ENCODE assay signal across 10 cellular contexts in the genomic region with DNA sequence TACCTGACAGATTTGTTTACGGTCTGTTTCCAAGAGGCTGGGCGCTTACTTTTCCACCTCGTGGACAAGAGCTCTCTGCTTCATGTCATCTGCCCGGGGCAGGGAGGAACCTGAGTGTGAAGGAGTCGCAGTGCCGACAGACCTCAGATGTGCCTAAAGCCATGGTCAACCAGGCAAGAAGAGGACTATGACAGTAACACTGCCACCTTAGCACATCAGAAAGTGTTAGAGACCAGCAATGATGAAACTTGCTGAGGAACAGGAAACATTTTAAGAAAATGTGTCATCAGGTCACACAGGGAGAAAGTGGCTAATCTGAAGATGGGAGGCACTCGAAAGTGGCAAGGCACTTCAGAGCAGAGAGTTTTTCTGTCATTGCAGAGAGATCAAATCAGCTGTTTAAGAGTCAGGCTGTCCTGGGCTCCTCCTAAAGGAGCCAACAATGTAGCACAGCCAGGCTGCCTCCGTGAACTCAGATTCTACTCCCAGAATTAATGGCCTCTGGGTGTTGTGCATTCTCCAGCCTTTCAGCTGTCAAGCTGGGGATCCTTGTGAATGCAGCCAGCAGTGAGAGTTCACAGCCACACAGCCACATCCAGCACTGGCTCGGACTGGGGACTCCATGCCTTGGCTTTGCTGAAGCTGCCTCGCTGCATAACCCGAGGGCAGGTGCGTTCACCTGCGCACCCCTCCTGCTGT.
DNase-seq lines count a peak whose midpoint lies in the region; ATAC-seq, FAIRE-seq and TF ChIP-seq lines count a peak whose summit lies in the region.
"Had no signal": no experiment of that assay in that cellular context is flagged by ENCODE, and none has a peak within 500 bp of the region (broad histone marks: within the 10 kb centered on the region; RNA-seq: fewer than 3 reads in every experiment).

No MANE protein-coding gene starts in this region.

- H3K4me3 ChIP-seq in PC-9 (no peak overlapping the region), esophagus squamous epithelium (no peak overlapping the region), HepG2 (replicated peaks in 1 of 3; ENCODE audit: insufficient read depth in 1 of 3, low read depth in 2 of 3, low read length in 3 of 3) (no peak overlapping the region)

- H3K36me3 ChIP-seq in PC-9 (ENCODE audit: low read depth), result no peaks in the 10 kb centered on the region
- H3K36me3 ChIP-seq in esophagus squamous epithelium, result peaks cover 0 to 66% (median 0%) of the 10 kb centered on the region in 3 donors
- H3K36me3 ChIP-seq in HepG2 (replicated peaks in 1 of 2; ENCODE audit: control insufficient read depth in 1 of 2, insufficient read depth in 2 of 2, low read length in 2 of 2), result peaks cover 12 to 54% of the 10 kb centered on the region in 2 experiments; a peak in 4 of 5 replicates

- TF ChIP-seq EP300 in HepG2 (IDR thresholded peaks at IDR 0.05; ENCODE audit: low read depth in 2 of 2, low read length in 2 of 2), result no peak
- TF ChIP-seq EP300 in HepG2 (CRISPR knock-in tag; IDR thresholded peaks at IDR 0.05; ENCODE audit: borderline replicate concordance), result no peak

- H3K9me3 ChIP-seq in PC-9 (ENCODE audit: insufficient read depth, low read depth) (no peaks in the 10 kb centered on the region), esophagus squamous epithelium (no peaks in the 10 kb centered on the region), HepG2 (ENCODE audit: low read length) (no peaks in the 10 kb centered on the region)

- no peak overlapping the region for H3K9ac ChIP-seq in HepG2 (ENCODE audit: insufficient read depth, low read depth, low read length)

- ATAC-seq in HepG2, result no peak

- no peak for TF ChIP-seq POLR2A in esophagus squamous epithelium (IDR thresholded peaks at IDR 0.05)
- no peak for TF ChIP-seq POLR2A in HepG2 (IDR thresholded peaks at IDR 0.05; ENCODE audit: insufficient read depth in 1 of 2, low read depth in 2 of 2, low read length in 2 of 2)

- in situ Hi-C loops in HepG2 (cut with HindIII; ENCODE audit: extremely low pct_ligation_motif_present, low pct_unique_long_range_greater_than_20kb), result no loop called here

- H3K79me2 ChIP-seq in PC-9 (ENCODE audit: low read depth) (no peaks in the 10 kb centered on the region), HepG2 (ENCODE audit: insufficient read depth, low read length) (no peaks in the 10 kb centered on the region)

- intact Hi-C loops in PC-9 (cut with micrococcal nuclease; ENCODE audit: unreplicated experiment) (no loop called here), esophagus squamous epithelium (cut with DNase I) (no loop called here), HepG2 (cut with micrococcal nuclease; ENCODE audit: unreplicated experiment) (no loop called here)

- H3K4me1 ChIP-seq in PC-9 (replicated peaks; ENCODE audit: insufficient read depth) (peaks cover 11% of the 10 kb centered on the region), esophagus squamous epithelium (peaks cover 0 to 36% (median 6%) of the 10 kb centered on the region in 3 donors), HepG2 (ENCODE audit: insufficient read depth, low read length) (no peaks in the 10 kb centered on the region)

- BruUV-seq in PC-9 (replicated peaks; lab: Mats Ljungman, UMichigan), result no TSS peak
- BruUV-seq in HepG2 (replicated peaks; lab: Mats Ljungman, UMichigan), result no TSS peak

- peak overlapping the region; percentile 44 for H3K27ac ChIP-seq in PC-9
- no peak overlapping the region for H3K27ac ChIP-seq in esophagus squamous epithelium
- H3K27ac ChIP-seq in HepG2 (ENCODE audit: extremely low read length, insufficient read depth, low read length), result no peak overlapping the region

- H3K4me2 ChIP-seq in PC-9 (peak overlapping the region; percentile 24), HepG2 (ENCODE audit: low read depth, low read length) (no peak overlapping the region)

- POLR2A ChIA-PET in PC-9 (lab: Charles Lee; ENCODE audit: unreplicated experiment), result no interaction called here
- POLR2A ChIA-PET in HepG2 (lab: Yijun Ruan, JAX), result no interaction called here

- CTCF ChIA-PET in PC-9 (lab: Charles Lee), result no interaction called here
- CTCF ChIA-PET in HepG2 (lab: Yijun Ruan, JAX; ENCODE audit: low intra/inter-chr PET ratio, low total read pairs), result no interaction called here

- peaks cover 6% of the 10 kb centered on the region for H3F3A ChIP-seq in PC-9 (ENCODE audit: insufficient read depth, low read depth)

- H3K9me2 ChIP-seq in PC-9 (ENCODE audit: insufficient read depth), result no peaks in the 10 kb centered on the region

- no peaks in the 10 kb centered on the region for H3K27me3 ChIP-seq in PC-9 (ENCODE audit: insufficient read depth, low read depth)
- no peaks in the 10 kb centered on the region for H3K27me3 ChIP-seq in esophagus squamous epithelium
- no peaks in the 10 kb centered on the region for H3K27me3 ChIP-seq in HepG2 (ENCODE audit: control insufficient read depth in 1 of 2, insufficient read depth in 2 of 2, low read length in 2 of 2)

- H4K20me1 ChIP-seq in PC-9 (ENCODE audit: insufficient read depth) (no peaks in the 10 kb centered on the region), HepG2 (ENCODE audit: insufficient read depth, low read length) (no peaks in the 10 kb centered on the region)

- H2AFZ ChIP-seq in PC-9 (no peak overlapping the region), HepG2 (ENCODE audit: low read length) (no peak overlapping the region)

- DNase-seq in CD1c-positive myeloid dendritic cell (ENCODE audit: extremely low spot score) (peak; percentile 66), GM19239 (ENCODE audit: insufficient read length, low spot score) (no peak), PC-9 (peak in 1 of 2 experiments; percentile 58), left kidney (ENCODE audit: low read depth, low spot score) (peak; percentile 67), esophagus squamous epithelium (lab: John Stamatoyannopoulos, UW) (no peak), HepG2 (ENCODE audit: low spot score) (no peak), NCI-H748 treated with DMSO at 0.1 percent for 48 hours (lab: John Stamatoyannopoulos, UW) (no peak), NCI-H1092 (lab: John Stamatoyannopoulos, UW) (no peak)
- DNase-seq: NCI-H2029 treated with DMSO at 0.1 percent for 48 hours had no signal

- FAIRE-seq in GM19239 (lab: Jason Lieb, UNC), result peak; percentile 53
- FAIRE-seq in HepG2 (lab: Jason Lieb, UNC), result no peak
- FAIRE-seq: endometrium had no signal

- 69 to 82% methylated on average over 8 to 10 of the region's 13 CpGs for whole genome bisulfite sequencing in esophagus squamous epithelium, 2 donors
- 97% methylated on average over 11 of the region's 13 CpGs for WGBS in HepG2 (ENCODE audit: low lambda C conversion rate)

- TF ChIP-seq CTCF in PC-9 (conservative IDR thresholded peaks at IDR 0.05) (no peak), esophagus squamous epithelium (IDR thresholded peaks at IDR 0.05) (no peak), HepG2 (CRISPR knock-in tag; IDR thresholded peaks at IDR 0.05) (no peak)

- TF ChIP-seq RAD21 in HepG2 (CRISPR knock-in tag; IDR thresholded peaks at IDR 0.05), result no peak

TF ChIP-seq in HepG2, 621 proteins besides CTCF, POLR2A, EP300 and RAD21:
- TF ChIP-seq ZFAT (CRISPR knock-in tag; conservative IDR thresholded peaks at IDR 0.05) (no peak), REXO4 (CRISPR knock-in tag; IDR thresholded peaks at IDR 0.05; ENCODE audit: borderline replicate concordance) (no peak), ATF7 (IDR thresholded peaks at IDR 0.05) (no peak), ATF7 (CRISPR knock-in tag; IDR thresholded peaks at IDR 0.05) (no peak), YEATS2 (CRISPR knock-in tag; IDR thresholded peaks at IDR 0.05; ENCODE audit: borderline replicate concordance) (no peak)
- TF ChIP-seq, protein P1, sequence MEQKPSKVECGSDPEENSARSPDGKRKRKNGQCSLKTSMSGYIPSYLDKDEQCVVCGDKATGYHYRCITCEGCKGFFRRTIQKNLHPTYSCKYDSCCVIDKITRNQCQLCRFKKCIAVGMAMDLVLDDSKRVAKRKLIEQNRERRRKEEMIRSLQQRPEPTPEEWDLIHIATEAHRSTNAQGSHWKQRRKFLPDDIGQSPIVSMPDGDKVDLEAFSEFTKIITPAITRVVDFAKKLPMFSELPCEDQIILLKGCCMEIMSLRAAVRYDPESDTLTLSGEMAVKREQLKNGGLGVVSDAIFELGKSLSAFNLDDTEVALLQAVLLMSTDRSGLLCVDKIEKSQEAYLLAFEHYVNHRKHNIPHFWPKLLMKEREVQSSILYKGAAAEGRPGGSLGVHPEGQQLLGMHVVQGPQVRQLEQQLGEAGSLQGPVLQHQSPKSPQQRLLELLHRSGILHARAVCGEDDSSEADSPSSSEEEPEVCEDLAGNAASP (CRISPR knock-in tag; IDR thresholded peaks at IDR 0.05; ENCODE audit: borderline replicate concordance), result no peak
- TF ChIP-seq, protein P2, sequence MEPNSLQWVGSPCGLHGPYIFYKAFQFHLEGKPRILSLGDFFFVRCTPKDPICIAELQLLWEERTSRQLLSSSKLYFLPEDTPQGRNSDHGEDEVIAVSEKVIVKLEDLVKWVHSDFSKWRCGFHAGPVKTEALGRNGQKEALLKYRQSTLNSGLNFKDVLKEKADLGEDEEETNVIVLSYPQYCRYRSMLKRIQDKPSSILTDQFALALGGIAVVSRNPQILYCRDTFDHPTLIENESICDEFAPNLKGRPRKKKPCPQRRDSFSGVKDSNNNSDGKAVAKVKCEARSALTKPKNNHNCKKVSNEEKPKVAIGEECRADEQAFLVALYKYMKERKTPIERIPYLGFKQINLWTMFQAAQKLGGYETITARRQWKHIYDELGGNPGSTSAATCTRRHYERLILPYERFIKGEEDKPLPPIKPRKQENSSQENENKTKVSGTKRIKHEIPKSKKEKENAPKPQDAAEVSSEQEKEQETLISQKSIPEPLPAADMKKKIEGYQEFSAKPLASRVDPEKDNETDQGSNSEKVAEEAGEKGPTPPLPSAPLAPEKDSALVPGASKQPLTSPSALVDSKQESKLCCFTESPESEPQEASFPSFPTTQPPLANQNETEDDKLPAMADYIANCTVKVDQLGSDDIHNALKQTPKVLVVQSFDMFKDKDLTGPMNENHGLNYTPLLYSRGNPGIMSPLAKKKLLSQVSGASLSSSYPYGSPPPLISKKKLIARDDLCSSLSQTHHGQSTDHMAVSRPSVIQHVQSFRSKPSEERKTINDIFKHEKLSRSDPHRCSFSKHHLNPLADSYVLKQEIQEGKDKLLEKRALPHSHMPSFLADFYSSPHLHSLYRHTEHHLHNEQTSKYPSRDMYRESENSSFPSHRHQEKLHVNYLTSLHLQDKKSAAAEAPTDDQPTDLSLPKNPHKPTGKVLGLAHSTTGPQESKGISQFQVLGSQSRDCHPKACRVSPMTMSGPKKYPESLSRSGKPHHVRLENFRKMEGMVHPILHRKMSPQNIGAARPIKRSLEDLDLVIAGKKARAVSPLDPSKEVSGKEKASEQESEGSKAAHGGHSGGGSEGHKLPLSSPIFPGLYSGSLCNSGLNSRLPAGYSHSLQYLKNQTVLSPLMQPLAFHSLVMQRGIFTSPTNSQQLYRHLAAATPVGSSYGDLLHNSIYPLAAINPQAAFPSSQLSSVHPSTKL (CRISPR knock-in tag; IDR thresholded peaks at IDR 0.05), result no peak

Comparison
In these comparisons a context has a peak if more than half of its experiments do, and no peak if none do; other contexts are left out.
1. DNase-seq: peak in CD1c-positive myeloid dendritic cell (single experiment) and left kidney (single experiment); none in GM19239 (single experiment), esophagus squamous epithelium (single experiment), HepG2 (single experiment), NCI-H748 treated with DMSO at 0.1 percent for 48 hours (single experiment) and NCI-H1092 (single experiment).